Comparison of ENCODE assay signal across 21 cellular contexts in genomic region chr12:75528272-75528671, GRCh38. TPM values are rescaled to one million over a fixed set of nuclear protein-coding genes. Genes with fewer than 3 reads are reported as not detected.
DNase-seq lines count a peak whose midpoint lies in the region; ATAC-seq lines count a peak whose summit lies in the region.
"Had no signal": no experiment of that assay in that cellular context is flagged by ENCODE, and none has a peak within 500 bp of the region (broad histone marks: within the 10 kb centered on the region; RNA-seq: fewer than 3 reads in every experiment).

No MANE protein-coding gene starts in this region.

- no peaks in the 10 kb centered on the region for H3K9me3 Mint-ChIP-seq in activated T-helper 17 cell treated with anti-CD3 and anti-CD28 coated beads, Interleukin-2, amount 50 U/mL, for 72 hours
- H3K9me3 Mint-ChIP-seq: activated CD8-positive, alpha-beta T cell treated with anti-CD3 and anti-CD28 coated beads for 36 hours; naive thymus-derived CD4-positive, alpha-beta T cell; stimulated activated naive CD8-positive, alpha-beta T cell treated with anti-CD3 and anti-CD28 coated beads, Interleukin-15, amount 100 ng/mL, for 72 hours had no signal

- DNase-seq in SHP77 (lab: John Stamatoyannopoulos, UW) (peak; percentile 16 to 26), SHP77 treated with DMSO at 0.1 percent for 48 hours (lab: John Stamatoyannopoulos, UW) (no peak), NCI-H69 (lab: John Stamatoyannopoulos, UW) (peak; percentile 84), left colon (no peak), NCI-H774 (lab: John Stamatoyannopoulos, UW) (no peak), Right ventricle myocardium superior (no peak)
- DNase-seq: activated CD8-positive, alpha-beta T cell treated with anti-CD3 and anti-CD28 coated beads for 36 hours; central memory CD4-positive, alpha-beta T cell; esophagus squamous epithelium; HCEC 1CT; KG1; naive thymus-derived CD4-positive, alpha-beta T cell; NCI-H510A treated with DMSO at 0.1 percent for 48 hours; occipital lobe; stimulated activated CD8-positive, alpha-beta memory T cell treated with anti-CD3 and anti-CD28 coated beads, Interleukin-4, amount 100 ng/mL, for 48 hours; stimulated activated naive CD8-positive, alpha-beta T cell treated with anti-CD3 and anti-CD28 coated beads, Interleukin-15, amount 100 ng/mL, for 72 hours had no signal

- H3K36me3 Mint-ChIP-seq in activated T-helper 17 cell treated with anti-CD3 and anti-CD28 coated beads, Interleukin-2, amount 50 U/mL, for 72 hours (ENCODE audit: low read depth), result no peaks in the 10 kb centered on the region
- H3K36me3 Mint-ChIP-seq: activated naive CD8-positive, alpha-beta T cell; naive thymus-derived CD4-positive, alpha-beta T cell had no signal

- no peak overlapping the region for H3K27ac Mint-ChIP-seq in activated T-helper 17 cell treated with anti-CD3 and anti-CD28 coated beads, Interleukin-2, amount 50 U/mL, for 72 hours
- H3K27ac Mint-ChIP-seq: activated CD8-positive, alpha-beta T cell treated with anti-CD3 and anti-CD28 coated beads for 36 hours; activated naive CD8-positive, alpha-beta T cell; B cell; stimulated activated naive CD8-positive, alpha-beta T cell treated with anti-CD3 and anti-CD28 coated beads, Interleukin-15, amount 100 ng/mL, for 72 hours had no signal

- H3K4me1 Mint-ChIP-seq in activated T-helper 17 cell treated with anti-CD3 and anti-CD28 coated beads, Interleukin-2, amount 50 U/mL, for 72 hours, result peaks cover 7% of the 10 kb centered on the region

- no peak overlapping the region for H3K4me3 Mint-ChIP-seq in activated T-helper 17 cell treated with anti-CD3 and anti-CD28 coated beads, Interleukin-2, amount 50 U/mL, for 72 hours
- H3K4me3 Mint-ChIP-seq: activated CD8-positive, alpha-beta T cell treated with anti-CD3 and anti-CD28 coated beads for 36 hours; activated naive CD8-positive, alpha-beta T cell; B cell; naive thymus-derived CD4-positive, alpha-beta T cell; stimulated activated naive CD8-positive, alpha-beta T cell treated with anti-CD3 and anti-CD28 coated beads, Interleukin-15, amount 100 ng/mL, for 72 hours had no signal

- intact Hi-C loops in left colon (cut with DNase I, micrococcal nuclease) (no loop called here), Right ventricle myocardium superior (cut with DNase I) (loop anchor here (5.0 kb wide), 1 partner anchor 509 kb away; no protein-coding TSS in a partner anchor)

- ATAC-seq in left colon, result peak; percentile 58
- ATAC-seq in GM18517 (IDR thresholded peaks at IDR 0.05; ENCODE audit: unreplicated experiment), result no peak
- no peak for ATAC-seq in activated T-helper 17 cell treated with anti-CD3 and anti-CD28 coated beads, Interleukin-2, amount 50 U/mL, for 72 hours (replicated peaks)
- no peak for ATAC-seq in Right ventricle myocardium superior (ENCODE audit: poor library complexity)
- ATAC-seq: activated CD8-positive, alpha-beta T cell treated with anti-CD3 and anti-CD28 coated beads for 36 hours; naive thymus-derived CD4-positive, alpha-beta T cell; SK-N-SH treated with all-trans-retinoic acid at 6 μM for 48 hours; stimulated activated naive CD8-positive, alpha-beta T cell treated with anti-CD3 and anti-CD28 coated beads, Interleukin-15, amount 100 ng/mL, for 72 hours had no signal

- peaks cover 18% of the 10 kb centered on the region for H3K27me3 Mint-ChIP-seq in activated T-helper 17 cell treated with anti-CD3 and anti-CD28 coated beads, Interleukin-2, amount 50 U/mL, for 72 hours

RNA-seq across cellular contexts. Expression of gene KRR1, which starts 16.9 kb away (rescaled TPM):
- total RNA-seq in left colon (10 to 100 TPM; 31.4 to 32.0 TPM), Right ventricle myocardium superior (25.2 TPM)
- 100 to 1,000 TPM; 113 to 151 TPM for total RNA-seq in activated T-helper 17 cell treated with anti-CD3 and anti-CD28 coated beads, Interleukin-2, amount 50 U/mL, for 72 hours

RNA-seq across cellular contexts. Expression of gene GLIPR1, which starts 47.7 kb away (rescaled TPM):
- total RNA-seq in left colon (10 to 100 TPM in 1 of 2 donors, 1 to 10 TPM in 1; 4.3 to 12.5 TPM), Right ventricle myocardium superior (10.9 TPM)
- 10 to 100 TPM; 45.9 to 50.2 TPM for total RNA-seq in activated T-helper 17 cell treated with anti-CD3 and anti-CD28 coated beads, Interleukin-2, amount 50 U/mL, for 72 hours

Comparison
In these comparisons a context has a peak if more than half of its experiments do, and no peak if none do; other contexts are left out.
1. DNase-seq: peak in SHP77 (2 of 2) and NCI-H69 (single experiment); none in SHP77 treated with DMSO at 0.1 percent for 48 hours (single experiment), left colon (0 of 2), NCI-H774 (single experiment) and Right ventricle myocardium superior (single experiment).